ENCODE assay signal across 15 cellular contexts in the genomic region with DNA sequence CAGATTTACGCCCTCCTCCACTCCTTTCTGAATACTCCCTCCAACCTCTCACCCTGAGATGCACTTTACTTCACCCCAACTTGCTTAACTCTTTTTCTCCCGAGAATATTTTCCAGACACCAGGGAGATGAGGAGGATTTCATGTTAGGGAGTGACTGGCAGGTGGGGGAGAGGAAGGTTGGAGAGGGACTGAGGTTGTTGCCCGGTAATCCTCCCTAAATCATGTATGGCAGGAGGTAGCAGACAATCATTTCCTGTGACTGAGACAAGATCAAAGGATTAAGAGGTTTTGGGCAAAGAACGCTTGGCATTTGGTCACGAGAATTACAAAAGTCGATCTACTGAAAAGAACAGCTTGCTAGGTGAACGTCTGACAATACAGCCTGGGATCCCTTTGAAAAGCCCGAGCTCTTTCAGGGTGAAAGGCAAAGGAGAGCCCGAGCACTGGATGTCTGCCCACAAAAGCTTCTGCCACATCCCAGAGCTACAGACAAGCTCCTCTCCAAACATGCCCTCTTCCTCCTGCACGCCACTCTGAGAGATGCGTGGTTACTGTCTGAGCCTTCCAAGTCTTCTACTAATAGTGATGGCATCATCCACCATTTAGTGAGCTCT.
"Had no signal": no experiment of that assay in that cellular context is flagged by ENCODE, and none has a peak within 500 bp of the region (broad histone marks: within the 10 kb centered on the region; RNA-seq: fewer than 3 reads in every experiment).

No MANE protein-coding gene starts in this region.

- H3K4me2 ChIP-seq: hepatocyte, SK-N-SH had no signal

- H3K9ac ChIP-seq: SK-N-SH had no signal

- ATAC-seq: activated T-cell treated with anti-CD3 and anti-CD28 coated beads, Interleukin-2, amount 50 U/mL, for 72 hours; left ventricle myocardium superior; psoas muscle had no signal

- H3K27ac ChIP-seq: brain microvascular endothelial cell, hepatocyte, psoas muscle, thoracic aorta had no signal

- H3K4me3 ChIP-seq: dorsolateral prefrontal cortex, hepatocyte, psoas muscle, thoracic aorta had no signal

- DNase-seq: activated CD4-positive, alpha-beta T cell treated with anti-CD3 and anti-CD28 coated beads for 4 hours; activated CD8-positive, alpha-beta memory T cell treated with anti-CD3 and anti-CD28 coated beads, Interleukin-2, amount 50 U/mL, for 48 hours; activated naive CD8-positive, alpha-beta T cell treated with anti-CD3 and anti-CD28 coated beads for 36 hours; activated T-cell treated with anti-CD3 and anti-CD28 coated beads, Interleukin-2, amount 50 U/mL, for 72 hours; brain microvascular endothelial cell; endodermal cell; kidney; left ventricle myocardium superior; psoas muscle; SK-N-SH; stimulated activated CD4-positive, alpha-beta T cell treated with anti-CD3 and anti-CD28 coated beads, Interleukin-12 subunit alpha, Interleukin-12 subunit beta, amount 100 ng/mL, for 4 hours; stimulated activated CD4-positive, alpha-beta T cell treated with anti-CD3 and anti-CD28 coated beads, Interleukin-2, amount 100 ng/mL, for 24 hours had no signal

- H3K27me3 ChIP-seq: brain microvascular endothelial cell, hepatocyte had no signal

- H3K36me3 ChIP-seq: brain microvascular endothelial cell, thoracic aorta had no signal

- H3K79me2 ChIP-seq: hepatocyte had no signal

- H3K9me3 ChIP-seq: psoas muscle, SK-N-SH, thoracic aorta had no signal

- H3K4me1 ChIP-seq: psoas muscle had no signal
